In genomic region chr9:94150890-94151660, GRCh38 we compare ENCODE assay signal across 3 cellular contexts.
TF ChIP-seq lines count a peak whose summit lies in the region.

No MANE protein-coding gene starts in this region.

TF ChIP-seq in SK-N-SH treated with all-trans-retinoic acid at 6 μM for 48 hours, 23 proteins besides CTCF, POLR2A, EP300 and RAD21:
- TF ChIP-seq TOX (CRISPR knock-in tag; IDR thresholded peaks at IDR 0.05; ENCODE audit: borderline replicate concordance) (no peak), ZNF8 (CRISPR knock-in tag; IDR thresholded peaks at IDR 0.05) (no peak), ZNF565 (CRISPR knock-in tag; conservative IDR thresholded peaks at IDR 0.05; ENCODE audit: low read depth) (no peak), ISL1 (CRISPR knock-in tag; IDR thresholded peaks at IDR 0.05) (no peak), SNAI2 (CRISPR knock-in tag; IDR thresholded peaks at IDR 0.05) (no peak), CREB5 (CRISPR knock-in tag; IDR thresholded peaks at IDR 0.05; ENCODE audit: low read depth) (no peak), ZC3H10 (CRISPR knock-in tag; IDR thresholded peaks at IDR 0.05) (no peak), ESRRG (CRISPR knock-in tag; IDR thresholded peaks at IDR 0.05) (no peak)

TF ChIP-seq in SK-N-SH, 30 proteins besides CTCF, POLR2A, EP300 and RAD21:
- TF ChIP-seq USF1 (IDR thresholded peaks at IDR 0.05; ENCODE audit: borderline replicate concordance, low read depth) (no peak), NRF1 (IDR thresholded peaks at IDR 0.05; ENCODE audit: low read depth, low read length) (no peak), SMC3 (IDR thresholded peaks at IDR 0.05; ENCODE audit: low read depth, low read length) (no peak), USF2 (IDR thresholded peaks at IDR 0.05; ENCODE audit: borderline replicate concordance, low read depth, low read length) (no peak), FOXM1 (IDR thresholded peaks at IDR 0.05; ENCODE audit: low read depth) (no peak), ZBTB33 (IDR thresholded peaks at IDR 0.05; ENCODE audit: borderline replicate concordance, low read depth) (no peak)

TF ChIP-seq in H1, 55 proteins besides CTCF, POLR2A, EP300 and RAD21:
- TF ChIP-seq SP4 (IDR thresholded peaks at IDR 0.05; ENCODE audit: low read length): no peak
- TF ChIP-seq HDAC2 (IDR thresholded peaks at IDR 0.05; ENCODE audit: borderline replicate concordance in 1 of 2, low read depth in 2 of 2, low read length in 2 of 2): no peak
- TF ChIP-seq CBX8 (IDR thresholded peaks at IDR 0.05; ENCODE audit: borderline replicate concordance, low read depth, low read length): no peak
- TF ChIP-seq MAX (IDR thresholded peaks at IDR 0.05): no peak
- TF ChIP-seq KDM1A (IDR thresholded peaks at IDR 0.05; ENCODE audit: borderline replicate concordance, low read length): no peak
- no peak for TF ChIP-seq NANOG (IDR thresholded peaks at IDR 0.05; ENCODE audit: insufficient read depth, low read depth, low read length, poor library complexity, severe bottlenecking)
- no peak for TF ChIP-seq SIN3A (conservative IDR thresholded peaks at IDR 0.05 in 1 of 2, IDR thresholded peaks at IDR 0.05 in 1 of 2; ENCODE audit: low read depth in 1 of 2, low read length in 2 of 2)
- TF ChIP-seq SAP30 (IDR thresholded peaks at IDR 0.05; ENCODE audit: insufficient read depth, insufficient replicate concordance, low read length): no peak
- no peak for TF ChIP-seq POLR2AphosphoS5 (IDR thresholded peaks at IDR 0.05; ENCODE audit: low read depth, low read length)
- TF ChIP-seq ATF3 (IDR thresholded peaks at IDR 0.05; ENCODE audit: insufficient read depth, low read depth, low read length): no peak
- TF ChIP-seq CBX5 (IDR thresholded peaks at IDR 0.05; ENCODE audit: low read depth, low read length): no peak
- TF ChIP-seq KDM4A (IDR thresholded peaks at IDR 0.05; ENCODE audit: low read depth, low read length, severe bottlenecking): no peak
- no peak for TF ChIP-seq RNF2 (IDR thresholded peaks at IDR 0.05; ENCODE audit: borderline replicate concordance, low read depth, low read length, missing control alignments, poor library complexity, severe bottlenecking)
- TF ChIP-seq FOSL1 (IDR thresholded peaks at IDR 0.05; ENCODE audit: insufficient read depth, low read depth, low read length): no peak
- no peak for TF ChIP-seq BACH1 (IDR thresholded peaks at IDR 0.05; ENCODE audit: low read length)
- TF ChIP-seq CHD7 (IDR thresholded peaks at IDR 0.05; ENCODE audit: insufficient replicate concordance, low read length): no peak
- TF ChIP-seq CTBP2 (IDR thresholded peaks at IDR 0.05; ENCODE audit: borderline replicate concordance, insufficient read depth, insufficient read length, low read length): no peak
- no peak for TF ChIP-seq SUZ12 (IDR thresholded peaks at IDR 0.05; ENCODE audit: low read length)
